17 cellular contexts compared by ENCODE assay signal in genomic region chr22:26485991-26486390, GRCh38. TPM values are rescaled to one million over a fixed set of nuclear protein-coding genes. Genes with fewer than 3 reads are reported as not detected.
DNase-seq lines count a peak whose midpoint lies in the region; ATAC-seq and TF ChIP-seq lines count a peak whose summit lies in the region.
"Had no signal": no experiment of that assay in that cellular context is flagged by ENCODE, and none has a peak within 500 bp of the region (broad histone marks: within the 10 kb centered on the region; RNA-seq: fewer than 3 reads in every experiment).

No MANE protein-coding gene starts in this region.

- POLR2A ChIA-PET in activated CD4-positive, alpha-beta T cell treated with anti-CD3 and anti-CD28 coated beads for 36 hours (lab: Charles Lee), result no interaction called here

- CTCF ChIA-PET in activated CD4-positive, alpha-beta T cell treated with anti-CD3 and anti-CD28 coated beads for 36 hours (lab: Charles Lee), result interaction anchor here (1.0 to 5.7 kb wide), 4 partner anchors 16 to 179 kb away, joined by 3 to 27 read pairs (median 4); no protein-coding TSS in a partner anchor

- peaks cover 53% of the 10 kb centered on the region for H3K79me2 ChIP-seq in GM23338 (replicated peaks; ENCODE audit: insufficient read depth)

- no peaks in the 10 kb centered on the region for H3K9me2 ChIP-seq in GM23338 (ENCODE audit: insufficient read depth)

- no peak overlapping the region for H3K4me3 Mint-ChIP-seq in activated CD4-positive, alpha-beta T cell treated with anti-CD3 and anti-CD28 coated beads for 36 hours
- H3K4me3 Mint-ChIP-seq in GM23338, result 0 out of 3 replicates have a peak overlapping the region, but pooled peaks have one; percentile 98
- H3K4me3 Mint-ChIP-seq in activated T-helper 2 cell treated with anti-CD3 and anti-CD28 coated beads, Interferon-gamma antibody, Interleukin-2, Interleukin-4, amounts not matched to agents 10 μg/mL and 5 μg/mL and 100 μg/mL, durations not matched to agents 14 hours and 24 hours and 36 hours (ENCODE audit: low read depth), result peak overlapping the region; percentile 58
- H3K4me3 Mint-ChIP-seq in nephron progenitor cell, result peak overlapping the region; percentile 96

- peaks cover 46% of the 10 kb centered on the region for H3K4me1 Mint-ChIP-seq in activated CD4-positive, alpha-beta T cell treated with anti-CD3 and anti-CD28 coated beads for 36 hours
- H3K4me1 Mint-ChIP-seq in GM23338 (peaks cover 31% of the 10 kb centered on the region), nephron progenitor cell (peaks cover 44% of the 10 kb centered on the region)
- H3K4me1 Mint-ChIP-seq in activated T-helper 2 cell treated with anti-CD3 and anti-CD28 coated beads, Interferon-gamma antibody, Interleukin-2, Interleukin-4, amounts not matched to agents 10 μg/mL and 5 μg/mL and 100 μg/mL, durations not matched to agents 14 hours and 24 hours and 36 hours (ENCODE audit: low read depth), result peaks cover 39% of the 10 kb centered on the region

- H3K4me3 ChIP-seq in GM23338, result no peak overlapping the region
- H3K4me3 ChIP-seq: heart right ventricle, suprapubic skin had no signal

- intact Hi-C loops in activated CD4-positive, alpha-beta T cell treated with anti-CD3 and anti-CD28 coated beads for 36 hours (cut with DNase I, micrococcal nuclease), result no loop called here
- intact Hi-C loops in activated T-helper 2 cell treated with anti-CD3 and anti-CD28 coated beads, Interferon-gamma antibody, Interleukin-2, Interleukin-4, amounts not matched to agents 10 μg/mL and 5 μg/mL and 100 μg/mL, durations not matched to agents 14 hours and 24 hours and 36 hours (cut with micrococcal nuclease), result no loop called here

- peak overlapping the region; percentile 48 for H3K27ac Mint-ChIP-seq in activated CD4-positive, alpha-beta T cell treated with anti-CD3 and anti-CD28 coated beads for 36 hours
- H3K27ac Mint-ChIP-seq in GM23338 (no peak overlapping the region), nephron progenitor cell (no peak overlapping the region)
- H3K27ac Mint-ChIP-seq in activated T-helper 2 cell treated with anti-CD3 and anti-CD28 coated beads, Interferon-gamma antibody, Interleukin-2, Interleukin-4, amounts not matched to agents 10 μg/mL and 5 μg/mL and 100 μg/mL, durations not matched to agents 14 hours and 24 hours and 36 hours, result no peak overlapping the region

- peaks cover 24% of the 10 kb centered on the region for H3K4me1 ChIP-seq in GM23338 (ENCODE audit: insufficient read depth)

- H4K20me1 ChIP-seq in GM23338 (replicated peaks; ENCODE audit: insufficient read depth), result peaks cover 8% of the 10 kb centered on the region; the same call in 1 of the 2 replicates

- no peak overlapping the region for H2AFZ ChIP-seq in GM23338

- no peak for ATAC-seq in activated CD4-positive, alpha-beta T cell treated with anti-CD3 and anti-CD28 coated beads for 36 hours
- ATAC-seq in GM23338, result no peak
- ATAC-seq in GM18870 (IDR thresholded peaks at IDR 0.05; ENCODE audit: unreplicated experiment), result no peak
- no peak for ATAC-seq in HG03378 (IDR thresholded peaks at IDR 0.05; ENCODE audit: unreplicated experiment)
- ATAC-seq: heart right ventricle had no signal

- no peak for DNase-seq in activated CD4-positive, alpha-beta T cell treated with anti-CD3 and anti-CD28 coated beads for 36 hours
- DNase-seq in activated CD4-positive, alpha-beta T cell treated with anti-CD3 and anti-CD28 coated beads, Interleukin-2, amount 50 U/mL, for 1 hour, result no peak
- DNase-seq in GM23338 (ENCODE audit: low spot score), result no peak
- no peak for DNase-seq in activated T-helper 2 cell treated with anti-CD3 and anti-CD28 coated beads, Interferon-gamma antibody, Interleukin-2, Interleukin-4, amounts not matched to agents 10 μg/mL and 5 μg/mL and 100 μg/mL, durations not matched to agents 14 hours and 24 hours and 36 hours (ENCODE audit: low spot score)
- no peak for DNase-seq in nephron progenitor cell
- no peak for DNase-seq in medulla oblongata (ENCODE audit: extremely low spot score)
- DNase-seq: activated CD4-positive, CD25-positive, alpha-beta regulatory T cell; brain microvascular endothelial cell; heart right ventricle; Kasumi-1; NCI-H1930; NCI-H510A; stimulated activated CD4-positive, alpha-beta T cell treated with anti-CD3 and anti-CD28 coated beads, Interleukin-15, amount 100 ng/mL, for 24 hours had no signal

- H3K27me3 ChIP-seq in GM23338 (ENCODE audit: insufficient read depth), result no peaks in the 10 kb centered on the region
- H3K27me3 ChIP-seq: brain microvascular endothelial cell, heart right ventricle, suprapubic skin had no signal

- H3K27me3 Mint-ChIP-seq in activated CD4-positive, alpha-beta T cell treated with anti-CD3 and anti-CD28 coated beads for 36 hours, result no peaks in the 10 kb centered on the region
- peaks cover 2% of the 10 kb centered on the region for H3K27me3 Mint-ChIP-seq in GM23338 (ENCODE audit: insufficient read depth, low read depth, poor library complexity)
- no peaks in the 10 kb centered on the region for H3K27me3 Mint-ChIP-seq in activated T-helper 2 cell treated with anti-CD3 and anti-CD28 coated beads, Interferon-gamma antibody, Interleukin-2, Interleukin-4, amounts not matched to agents 10 μg/mL and 5 μg/mL and 100 μg/mL, durations not matched to agents 14 hours and 24 hours and 36 hours (ENCODE audit: low read depth)
- no peaks in the 10 kb centered on the region for H3K27me3 Mint-ChIP-seq in nephron progenitor cell (ENCODE audit: low read depth, poor library complexity)

- H3K4me2 ChIP-seq in GM23338, result no peak overlapping the region

- no peak overlapping the region for H3K27ac ChIP-seq in GM23338 (ENCODE audit: low read depth)
- H3K27ac ChIP-seq: brain microvascular endothelial cell, HL-60, suprapubic skin had no signal

- H3K36me3 ChIP-seq in GM23338 (ENCODE audit: insufficient read depth), result peaks cover 27% of the 10 kb centered on the region

- peaks cover 37% of the 10 kb centered on the region for H3F3A ChIP-seq in GM23338 (replicated peaks; ENCODE audit: low read depth)

- no peak for TF ChIP-seq CTCF in GM23338 (conservative IDR thresholded peaks at IDR 0.05; ENCODE audit: low read depth in 2 of 2)
- no peak for TF ChIP-seq CTCF in nephron progenitor cell (IDR thresholded peaks at IDR 0.05)

- peaks cover 28% of the 10 kb centered on the region for H3K36me3 Mint-ChIP-seq in activated CD4-positive, alpha-beta T cell treated with anti-CD3 and anti-CD28 coated beads for 36 hours (ENCODE audit: low read depth)
- H3K36me3 Mint-ChIP-seq in GM23338 (ENCODE audit: low read depth), result peaks cover 35% of the 10 kb centered on the region
- peaks cover 43% of the 10 kb centered on the region for H3K36me3 Mint-ChIP-seq in activated T-helper 2 cell treated with anti-CD3 and anti-CD28 coated beads, Interferon-gamma antibody, Interleukin-2, Interleukin-4, amounts not matched to agents 10 μg/mL and 5 μg/mL and 100 μg/mL, durations not matched to agents 14 hours and 24 hours and 36 hours (ENCODE audit: low read depth)
- H3K36me3 Mint-ChIP-seq in nephron progenitor cell (ENCODE audit: low read depth), result peaks cover 16% of the 10 kb centered on the region

- H3K9me3 Mint-ChIP-seq in activated CD4-positive, alpha-beta T cell treated with anti-CD3 and anti-CD28 coated beads for 36 hours (ENCODE audit: low read depth), result no peaks in the 10 kb centered on the region
- 0 out of 3 replicates have a peak, but pooled peaks cover 2% of the 10 kb centered on the region for H3K9me3 Mint-ChIP-seq in GM23338
- H3K9me3 Mint-ChIP-seq in activated T-helper 2 cell treated with anti-CD3 and anti-CD28 coated beads, Interferon-gamma antibody, Interleukin-2, Interleukin-4, amounts not matched to agents 10 μg/mL and 5 μg/mL and 100 μg/mL, durations not matched to agents 14 hours and 24 hours and 36 hours, result no peaks in the 10 kb centered on the region
- H3K9me3 Mint-ChIP-seq in nephron progenitor cell, result no peaks in the 10 kb centered on the region

TF ChIP-seq in GM23338, 12 proteins besides CTCF, POLR2A, EP300 and RAD21 (continues in another document):
- TF ChIP-seq ZNF114 (CRISPR knock-in tag; IDR thresholded peaks at IDR 0.05) (no peak), ZNF331 (CRISPR knock-in tag; IDR thresholded peaks at IDR 0.05; ENCODE audit: low read depth) (no peak), NANOG (IDR thresholded peaks at IDR 0.05; ENCODE audit: borderline replicate concordance) (no peak)

RNA-seq across cellular contexts. Expression of gene SRRD, which starts 2.3 kb away (rescaled TPM):
- 10 to 100 TPM; 17.5 to 28.5 TPM for total RNA-seq in activated CD4-positive, alpha-beta T cell treated with anti-CD3 and anti-CD28 coated beads for 36 hours
- total RNA-seq in GM23338 (2014; rRNA removed; shearing (Covaris generic)), result 17.8 and 34.4 TPM in 2 replicates
- 17.8 and 23.2 TPM in 2 replicates for polyA plus RNA-seq in GM23338 (2016; fragmentation: Nextera tagmentation; extraction: Ambion mirVana)
- 21.6 and 23.0 TPM in 2 replicates for total RNA-seq in activated T-helper 2 cell treated with anti-CD3 and anti-CD28 coated beads, Interferon-gamma antibody, Interleukin-2, Interleukin-4, amounts not matched to agents 10 μg/mL and 5 μg/mL and 100 μg/mL, durations not matched to agents 14 hours and 24 hours and 36 hours

RNA-seq across cellular contexts. Expression of gene HPS4, which starts 2.4 kb away (rescaled TPM):
- 10 to 100 TPM; 49.3 to 60.9 TPM for total RNA-seq in activated CD4-positive, alpha-beta T cell treated with anti-CD3 and anti-CD28 coated beads for 36 hours
- 36.9 and 49.4 TPM in 2 replicates for total RNA-seq in GM23338 (2014; rRNA removed; shearing (Covaris generic))
- 17.8 and 20.3 TPM in 2 replicates for polyA plus RNA-seq in GM23338 (2016; fragmentation: Nextera tagmentation; extraction: Ambion mirVana)
- total RNA-seq in activated T-helper 2 cell treated with anti-CD3 and anti-CD28 coated beads, Interferon-gamma antibody, Interleukin-2, Interleukin-4, amounts not matched to agents 10 μg/mL and 5 μg/mL and 100 μg/mL, durations not matched to agents 14 hours and 24 hours and 36 hours, result 39.0 and 39.4 TPM in 2 replicates

RNA-seq across cellular contexts. Expression of gene TFIP11, which starts 26.3 kb away (rescaled TPM):
- total RNA-seq in activated CD4-positive, alpha-beta T cell treated with anti-CD3 and anti-CD28 coated beads for 36 hours, result 10 to 100 TPM; 36.5 to 41.7 TPM
- total RNA-seq in GM23338 (2014; rRNA removed; shearing (Covaris generic)), result 25.6 and 26.2 TPM in 2 replicates
- 17.1 and 20.4 TPM in 2 replicates for polyA plus RNA-seq in GM23338 (2016; fragmentation: Nextera tagmentation; extraction: Ambion mirVana)
- total RNA-seq in activated T-helper 2 cell treated with anti-CD3 and anti-CD28 coated beads, Interferon-gamma antibody, Interleukin-2, Interleukin-4, amounts not matched to agents 10 μg/mL and 5 μg/mL and 100 μg/mL, durations not matched to agents 14 hours and 24 hours and 36 hours, result 49.7 and 55.0 TPM in 2 replicates

RNA-seq across cellular contexts. Expression of gene ASPHD2, which starts 56.9 kb away (rescaled TPM):
- 10 to 100 TPM; 10.2 to 10.5 TPM for total RNA-seq in activated CD4-positive, alpha-beta T cell treated with anti-CD3 and anti-CD28 coated beads for 36 hours
- 9.3 and 10.0 TPM in 2 replicates for total RNA-seq in GM23338 (2014; rRNA removed; shearing (Covaris generic))
- 6.0 and 8.3 TPM in 2 replicates for polyA plus RNA-seq in GM23338 (2016; fragmentation: Nextera tagmentation; extraction: Ambion mirVana)
- total RNA-seq in activated T-helper 2 cell treated with anti-CD3 and anti-CD28 coated beads, Interferon-gamma antibody, Interleukin-2, Interleukin-4, amounts not matched to agents 10 μg/mL and 5 μg/mL and 100 μg/mL, durations not matched to agents 14 hours and 24 hours and 36 hours, result 14.2 and 14.5 TPM in 2 replicates
